In genomic region chr17:76384987-76385891, GRCh38 we compare ENCODE assay signal across 8 cellular contexts. TPM values are rescaled to one million over a fixed set of nuclear protein-coding genes. Genes with fewer than 3 reads are reported as not detected.
A peak's percentile ranks its signal among the peaks of the same experiment; 100 is the strongest.
DNase-seq lines count a peak whose midpoint lies in the region; ATAC-seq and TF ChIP-seq lines count a peak whose summit lies in the region.

No MANE protein-coding gene starts in this region.

- H3K9ac ChIP-seq in IMR-90 (ENCODE audit: low read depth, low read length) (peak overlapping the region; percentile 92), muscle layer of colon (ENCODE audit: low read length) (no peak overlapping the region)

- peaks cover 29% of the 10 kb centered on the region for H3K4me1 Mint-ChIP-seq in CD14-positive monocyte
- H3K4me1 Mint-ChIP-seq in activated CD4-positive, alpha-beta memory T cell treated with anti-CD3 and anti-CD28 coated beads, Interleukin-2, amount 10 ng/mL, durations not matched to agents 7 days and 5 days = peaks cover 11% of the 10 kb centered on the region
- peaks cover 29% of the 10 kb centered on the region for H3K4me1 Mint-ChIP-seq in endothelial cell (ENCODE audit: unreplicated experiment)

- peaks cover 0 to 2% (median 0%) of the 10 kb centered on the region in 7 donors for H3K9me3 Mint-ChIP-seq in CD14-positive monocyte
- no peaks in the 10 kb centered on the region for H3K9me3 Mint-ChIP-seq in activated CD4-positive, alpha-beta memory T cell treated with anti-CD3 and anti-CD28 coated beads, Interleukin-2, amount 10 ng/mL, durations not matched to agents 7 days and 5 days
- no peaks in the 10 kb centered on the region for H3K9me3 Mint-ChIP-seq in endothelial cell (ENCODE audit: unreplicated experiment)

- TF ChIP-seq POLR2A in IMR-90 (IDR thresholded peaks at IDR 0.05; ENCODE audit: low read depth, low read length) = peak; percentile 16

- H3K27me3 Mint-ChIP-seq in CD14-positive monocyte (ENCODE audit: low read depth in 3 of 3) = peaks cover 2 to 17% (median 8%) of the 10 kb centered on the region in 3 donors
- H3K27me3 Mint-ChIP-seq in activated CD4-positive, alpha-beta memory T cell treated with anti-CD3 and anti-CD28 coated beads, Interleukin-2, amount 10 ng/mL, durations not matched to agents 7 days and 5 days = no peaks in the 10 kb centered on the region
- H3K27me3 Mint-ChIP-seq in endothelial cell (ENCODE audit: unreplicated experiment) = peaks cover 23% of the 10 kb centered on the region

- intact Hi-C loops in CD14-positive monocyte (cut with micrococcal nuclease) (loop anchor here (2.0 to 10.0 kb wide), 4 partner anchors 30 to 120 kb away; partner anchors contain the start of genes PRPSAP1 (in 1 of the 2) and RHBDF2 (in 1 of the 2)), IMR-90 (cut with micrococcal nuclease) (loop anchor here (1.0 to 2.0 kb wide), 2 partner anchors 14 to 31 kb away; no protein-coding TSS in a partner anchor), tibial artery (cut with DNase I; ENCODE audit: low total_unique reads) (no loop called here)

- peak overlapping the region; percentile 84 for H3K23ac ChIP-seq in IMR-90 (ENCODE audit: low read depth, low read length)

- no peaks in the 10 kb centered on the region for H3K9me3 ChIP-seq in IMR-90 (ENCODE audit: control insufficient read depth, insufficient read depth, low read length)
- no peaks in the 10 kb centered on the region for H3K9me3 ChIP-seq in muscle layer of colon (ENCODE audit: low read length)
- no peaks in the 10 kb centered on the region for H3K9me3 ChIP-seq in tibial artery

- dilution Hi-C loops in IMR-90 (cut with HindIII; ENCODE audit: low sequenced_read_pairs, unreplicated experiment) = no loop called here

- peaks cover 14 to 68% of the 10 kb centered on the region in 2 experiments; a peak in 3 of 4 replicates for H3K79me1 ChIP-seq in IMR-90 (ENCODE audit: low read depth in 1 of 2, low read length in 2 of 2)

- peak overlapping the region; percentile 3; the same call in 1 of the 2 replicates for H2BK120ac ChIP-seq in IMR-90 (ENCODE audit: low read depth, low read length)

- peak overlapping the region; percentile 96 for H3K4me2 ChIP-seq in IMR-90 (ENCODE audit: low read depth, low read length)

- no peak overlapping the region for H4K5ac ChIP-seq in IMR-90 (ENCODE audit: low read depth, low read length)

- peak overlapping the region; percentile 16 to 85; a peak in 2 of 4 replicates for H4K8ac ChIP-seq in IMR-90 (ENCODE audit: low read depth in 2 of 2, low read length in 2 of 2)

- peak overlapping the region; percentile 31 for H4K91ac ChIP-seq in IMR-90 (ENCODE audit: insufficient read depth, low read depth, low read length)

- in situ Hi-C loops in IMR-90 (cut with MboI; ENCODE audit: low sequenced_read_pairs) = no loop called here

- CTCF ChIA-PET in IMR-90 (lab: Yijun Ruan, JAX) = interaction anchor here (0.6 to 2.2 kb wide), 13 partner anchors 9 to 118 kb away, joined by 3 to 12 read pairs (median 3); partner anchors contain the start of genes PRPSAP1, QRICH2 and RHBDF2
- CTCF ChIA-PET in activated CD4-positive, alpha-beta memory T cell treated with anti-CD3 and anti-CD28 coated beads, Interleukin-2, amount 10 ng/mL, durations not matched to agents 7 days and 5 days (lab: Charles Lee) = interaction anchor here (0.6 to 11.0 kb wide), 29 partner anchors 9 to 508 kb away, joined by 3 to 77 read pairs (median 4); partner anchors contain the start of genes PRPSAP1 and UBE2O

- H3K27ac Mint-ChIP-seq in CD14-positive monocyte = peak overlapping the region in 5 of 7 donors; percentile 64 to 80 (median 72)
- no peak overlapping the region for H3K27ac Mint-ChIP-seq in activated CD4-positive, alpha-beta memory T cell treated with anti-CD3 and anti-CD28 coated beads, Interleukin-2, amount 10 ng/mL, durations not matched to agents 7 days and 5 days
- no peak overlapping the region for H3K27ac Mint-ChIP-seq in endothelial cell (ENCODE audit: unreplicated experiment)

- H3K36me3 ChIP-seq in IMR-90 (ENCODE audit: control insufficient read depth, insufficient read depth, low read length) (peaks cover 19% of the 10 kb centered on the region), muscle layer of colon (ENCODE audit: insufficient read depth, low read length) (no peaks in the 10 kb centered on the region), tibial artery (peaks cover 0 to 9% (median 3%) of the 10 kb centered on the region in 3 donors)

- H3K36me3 Mint-ChIP-seq in CD14-positive monocyte (peaks cover 6 to 17% of the 10 kb centered on the region in 2 donors), endothelial cell (ENCODE audit: low read depth, unreplicated experiment) (no peaks in the 10 kb centered on the region)
- no peaks in the 10 kb centered on the region for H3K36me3 Mint-ChIP-seq in activated CD4-positive, alpha-beta memory T cell treated with anti-CD3 and anti-CD28 coated beads, Interleukin-2, amount 10 ng/mL, durations not matched to agents 7 days and 5 days (ENCODE audit: low read depth)

- H3K4me1 ChIP-seq in IMR-90 (ENCODE audit: control insufficient read depth, insufficient read depth, low read length) = peaks cover 13% of the 10 kb centered on the region
- H3K4me1 ChIP-seq in muscle layer of colon (ENCODE audit: insufficient read depth, low read length) = peaks cover 15% of the 10 kb centered on the region
- H3K4me1 ChIP-seq in tibial artery = peaks cover 5 to 45% (median 38%) of the 10 kb centered on the region in 4 donors

- 0 out of 2 replicates have a peak, but pooled peaks cover 3% of the 10 kb centered on the region for H3K9me1 ChIP-seq in IMR-90 (ENCODE audit: insufficient read depth, low read length)

- H3K56ac ChIP-seq in IMR-90 (ENCODE audit: extremely low read depth, insufficient read depth, low read length) = peak overlapping the region; percentile 50

- peak overlapping the region; percentile 81 to 85 for H3K4me3 Mint-ChIP-seq in CD14-positive monocyte
- H3K4me3 Mint-ChIP-seq in activated CD4-positive, alpha-beta memory T cell treated with anti-CD3 and anti-CD28 coated beads, Interleukin-2, amount 10 ng/mL, durations not matched to agents 7 days and 5 days = peak overlapping the region; percentile 61
- no peak overlapping the region for H3K4me3 Mint-ChIP-seq in endothelial cell (ENCODE audit: unreplicated experiment)

- peak overlapping the region; percentile 89 for H2AFZ ChIP-seq in IMR-90 (replicated peaks; ENCODE audit: low read length, poor library complexity)

- no peak for TF ChIP-seq CTCF in CD14-positive monocyte (IDR thresholded peaks at IDR 0.05)
- no peak for TF ChIP-seq CTCF in IMR-90 (conservative IDR thresholded peaks at IDR 0.05; ENCODE audit: low read depth, low read length)
- TF ChIP-seq CTCF in endothelial cell (IDR thresholded peaks at IDR 0.05; ENCODE audit: unreplicated experiment) = no peak
- TF ChIP-seq CTCF in tibial artery (IDR thresholded peaks at IDR 0.05) = no peak

- H3K4me3 ChIP-seq in IMR-90 (ENCODE audit: insufficient read depth, low read depth, low read length) (peak overlapping the region; percentile 80), muscle layer of colon (ENCODE audit: low read depth in 1 of 2, low read length in 2 of 2) (peak overlapping the region; percentile 58 to 68), tibial artery (peak overlapping the region; percentile 56 to 57)

- peak overlapping the region; percentile 96 for H2AK9ac ChIP-seq in IMR-90 (replicated peaks; ENCODE audit: low read depth, low read length, poor library complexity)

- H3K27ac ChIP-seq in IMR-90 (ENCODE audit: insufficient read depth, low read length) = peak overlapping the region; percentile 95
- H3K27ac ChIP-seq in muscle layer of colon (ENCODE audit: low read depth, low read length) = peak overlapping the region; percentile 48
- H3K27ac ChIP-seq in tibial artery = peak overlapping the region; percentile 76 to 82

- H4K20me1 ChIP-seq in IMR-90 (ENCODE audit: insufficient read depth, low read length) = peaks cover 38% of the 10 kb centered on the region

- POLR2A ChIA-PET in IMR-90 (lab: Charles Lee; ENCODE audit: unreplicated experiment) = no interaction called here
- POLR2A ChIA-PET in activated CD4-positive, alpha-beta memory T cell treated with anti-CD3 and anti-CD28 coated beads, Interleukin-2, amount 10 ng/mL, durations not matched to agents 7 days and 5 days (lab: Charles Lee) = interaction anchor here (0.6 to 7.9 kb wide), 17 partner anchors 10 to 322 kb away, joined by 3 to 87 read pairs (median 5); partner anchors contain the start of genes PRPSAP1, RHBDF2, SRP68 and UBALD2

- H2BK5ac ChIP-seq in IMR-90 (ENCODE audit: low read depth, low read length, poor library complexity, severe bottlenecking) = peak overlapping the region; percentile 87

- peak overlapping the region; percentile 93 for H3K14ac ChIP-seq in IMR-90 (replicated peaks; ENCODE audit: low read depth, low read length)

- BruUV-seq in IMR-90 (replicated peaks; lab: Mats Ljungman, UMichigan) = no TSS peak

- H2BK15ac ChIP-seq in IMR-90 (ENCODE audit: low read depth, low read length) = no peak overlapping the region

- 1% methylated on average over 38 of the region's 74 CpGs; no CpG with 5 or more reads in 1 of the 2 experiments for WGBS in IMR-90 (ENCODE audit: extremely low coverage in 2 of 2, insufficient read length in 1 of 2), 2 experiments

- ATAC-seq in IMR-90 (ENCODE audit: low read depth) = peak; percentile 4

- peak overlapping the region; percentile 89 for H3K4ac ChIP-seq in IMR-90 (ENCODE audit: low read depth, low read length)

- H3K18ac ChIP-seq in IMR-90 (ENCODE audit: low read depth, low read length) = no peak overlapping the region

- no peak overlapping the region for H2BK20ac ChIP-seq in IMR-90 (ENCODE audit: low read depth, low read length)

- DNase-seq in CD14-positive monocyte (ENCODE audit: low spot score) (peak; percentile 95), IMR-90 (peak; percentile 73), endothelial cell (ENCODE audit: low spot score) (peak; percentile 36), tibial artery (peak; percentile 66 to 79), cerebellum (ENCODE audit: low spot score) (no peak), SHP77 treated with DMSO at 0.1 percent for 48 hours (lab: John Stamatoyannopoulos, UW) (no peak)
- DNase-seq in activated CD4-positive, alpha-beta memory T cell treated with anti-CD3 and anti-CD28 coated beads, Interleukin-2, amount 10 ng/mL, durations not matched to agents 7 days and 5 days = peak; percentile 43

- TF ChIP-seq RAD21 in IMR-90 (IDR thresholded peaks at IDR 0.05; ENCODE audit: low read length) = no peak

- H3K27me3 ChIP-seq in IMR-90 (ENCODE audit: control insufficient read depth, insufficient read depth, low read length) (no peaks in the 10 kb centered on the region), muscle layer of colon (ENCODE audit: control insufficient read depth in 1 of 2, insufficient read depth in 2 of 2, low read length in 2 of 2) (peaks cover 0 to 42% of the 10 kb centered on the region in 2 donors), tibial artery (no peaks in the 10 kb centered on the region)

- peak overlapping the region; percentile 75 for H2AK5ac ChIP-seq in IMR-90 (ENCODE audit: low read depth, low read length)

RNA-seq across cellular contexts. Expression of gene SPHK1, which starts 0.8 kb away (rescaled TPM):
- polyA plus RNA-seq in CD14-positive monocyte = 10 to 100 TPM; 12.9 to 19.1 TPM
- total RNA-seq in IMR-90 (2012; rRNA removed) = 44.4 and 45.8 TPM in 2 replicates
- polyA plus RNA-seq in IMR-90 (2012; rRNA removed) = 82.7 and 94.2 TPM in 2 replicates
- polyA plus RNA-seq in IMR-90 (2012; cell fraction: cytosol; rRNA removed) = 89.5 and 99.7 TPM in 2 replicates
- 571 and 890 TPM in 2 replicates for polyA plus RNA-seq in IMR-90 (2012; cell fraction: nucleus; rRNA removed; ENCODE audit: low replicate concordance)
- 1 to 10 TPM; 2.8 to 3.4 TPM for total RNA-seq in activated CD4-positive, alpha-beta memory T cell treated with anti-CD3 and anti-CD28 coated beads, Interleukin-2, amount 10 ng/mL, durations not matched to agents 7 days and 5 days
- total RNA-seq in endothelial cell (ENCODE audit: unreplicated experiment) = 15.4 TPM
- 3.3 TPM for total RNA-seq in cerebellum

RNA-seq across cellular contexts. Expression of gene PRPSAP1, which starts 31.5 kb away (rescaled TPM):
- polyA plus RNA-seq in CD14-positive monocyte (10 to 100 TPM; 45.8 to 51.2 TPM), IMR-90 (2012; rRNA removed) (38.6 and 48.6 TPM in 2 replicates)
- total RNA-seq in IMR-90 (2012; rRNA removed) (29.2 and 34.4 TPM in 2 replicates), endothelial cell (ENCODE audit: unreplicated experiment) (136 TPM), cerebellum (85.0 TPM)
- 29.6 and 34.4 TPM in 2 replicates for polyA plus RNA-seq in IMR-90 (2012; cell fraction: cytosol; rRNA removed)
- 40.4 and 135 TPM in 2 replicates for polyA plus RNA-seq in IMR-90 (2012; cell fraction: nucleus; rRNA removed; ENCODE audit: low replicate concordance)
- 10 to 100 TPM; 59.9 to 66.7 TPM for total RNA-seq in activated CD4-positive, alpha-beta memory T cell treated with anti-CD3 and anti-CD28 coated beads, Interleukin-2, amount 10 ng/mL, durations not matched to agents 7 days and 5 days

Comparison
In these comparisons a context has a peak if more than half of its experiments do, and no peak if none do; other contexts are left out.
1. DNase-seq: peak in CD14-positive monocyte (single experiment), IMR-90 (single experiment), activated CD4-positive, alpha-beta memory T cell treated with anti-CD3 and anti-CD28 coated beads, Interleukin-2, amount 10 ng/mL, durations not matched to agents 7 days and 5 days (single experiment), endothelial cell (single experiment) and tibial artery (2 of 2); none in cerebellum (single experiment) and SHP77 treated with DMSO at 0.1 percent for 48 hours (single experiment).
2. H3K27ac Mint-ChIP-seq: peak in CD14-positive monocyte (5 of 7); none in activated CD4-positive, alpha-beta memory T cell treated with anti-CD3 and anti-CD28 coated beads, Interleukin-2, amount 10 ng/mL, durations not matched to agents 7 days and 5 days (single experiment) and endothelial cell (single experiment).
3. Peak in every context shown above with its lines, with median percentiles within 50 percentile points of each other: H3K27ac ChIP-seq and H3K4me3 ChIP-seq.